Comparison of ENCODE assay signal across 9 cellular contexts in genomic region chr5:157342822-157343402, GRCh38.
DNase-seq lines count a peak whose midpoint lies in the region; ATAC-seq, FAIRE-seq and TF ChIP-seq lines count a peak whose summit lies in the region.
"Had no signal": no experiment of that assay in that cellular context is flagged by ENCODE, and none has a peak within 500 bp of the region (broad histone marks: within the 10 kb centered on the region; RNA-seq: fewer than 3 reads in every experiment).

No MANE protein-coding gene starts in this region.

- POLR2A ChIA-PET in T-cell (lab: Charles Lee), result no interaction called here

- H3K4me1 ChIP-seq in neural progenitor cell, result no peaks in the 10 kb centered on the region

- DNase-seq in AG10803 (ENCODE audit: low read depth) (peak; percentile 25), GM19239 (ENCODE audit: insufficient read length, low spot score) (peak; percentile 31), T-cell (peak in 11 of 34 experiments; percentile 8 to 27 (median 15)), dorsolateral prefrontal cortex (no peak), neural progenitor cell (ENCODE audit: low spot score) (peak; percentile 56)

- intact Hi-C loops in dorsolateral prefrontal cortex (cut with DNase I), result no loop called here

- CTCF ChIA-PET in T-cell (lab: Charles Lee), result interaction anchor here (0.8 to 2.1 kb wide), 8 partner anchors 8 to 400 kb away, joined by 3 to 11 read pairs (median 4); partner anchors contain the start of gene LSM11 (in 2 of the 2)

- H3K27ac ChIP-seq in dorsolateral prefrontal cortex (peak overlapping the region in 41 of 59 donors; percentile 17 to 93 (median 78)), neural progenitor cell (no peak overlapping the region)
- H3K27ac ChIP-seq: epithelial cell of prostate had no signal

- no peak overlapping the region for H3K4me3 Mint-ChIP-seq in T-cell
- H3K4me3 Mint-ChIP-seq in neural progenitor cell, result no peak overlapping the region

- no peaks in the 10 kb centered on the region for H3K36me3 ChIP-seq in neural progenitor cell

- H3K4me3 ChIP-seq in AG10803 (ENCODE audit: low read length) (no peak overlapping the region), dorsolateral prefrontal cortex (no peak overlapping the region), neural progenitor cell (no peak overlapping the region)

- no peaks in the 10 kb centered on the region for H3K79me2 ChIP-seq in neural progenitor cell (ENCODE audit: low read depth)

- no peak overlapping the region for H2AFZ ChIP-seq in neural progenitor cell (replicated peaks)

- no peak overlapping the region for H3K9ac ChIP-seq in neural progenitor cell

- H4K20me1 ChIP-seq in neural progenitor cell (ENCODE audit: low read depth), result no peaks in the 10 kb centered on the region

- H3K27me3 ChIP-seq in dorsolateral prefrontal cortex (no peaks in the 10 kb centered on the region), neural progenitor cell (no peaks in the 10 kb centered on the region)

- H3K9me3 Mint-ChIP-seq in T-cell (no peaks in the 10 kb centered on the region), neural progenitor cell (no peaks in the 10 kb centered on the region)

- H3K36me3 Mint-ChIP-seq in T-cell, result peaks cover 59% of the 10 kb centered on the region
- H3K36me3 Mint-ChIP-seq in neural progenitor cell, result peaks cover 24% of the 10 kb centered on the region

- H3K27ac Mint-ChIP-seq in T-cell (peak overlapping the region; percentile 11 to 34), neural progenitor cell (no peak overlapping the region)

- TF ChIP-seq CTCF in AG10803 (conservative IDR thresholded peaks at IDR 0.05; ENCODE audit: low read length) (peak; percentile 61), dorsolateral prefrontal cortex (IDR thresholded peaks at IDR 0.05 in 54 of 56, conservative IDR thresholded peaks at IDR 0.05 in 2 of 56; ENCODE audit: low read depth in 1 of 56, partially characterized antibody in 56 of 56) (peak in 49 of 56 donors; percentile 13 to 57 (median 38)), neural progenitor cell (IDR thresholded peaks at IDR 0.05) (peak; percentile 63)

- peaks cover 28 to 36% (median 30%) of the 10 kb centered on the region in 3 donors for H3K4me1 Mint-ChIP-seq in T-cell
- peaks cover 30% of the 10 kb centered on the region for H3K4me1 Mint-ChIP-seq in neural progenitor cell

- H3K9me3 ChIP-seq in neural progenitor cell (ENCODE audit: low read depth), result no peaks in the 10 kb centered on the region

- H3K27me3 Mint-ChIP-seq in T-cell (no peaks in the 10 kb centered on the region), neural progenitor cell (ENCODE audit: insufficient read depth, low read depth) (peaks cover 2% of the 10 kb centered on the region)

- FAIRE-seq in GM19239 (lab: Jason Lieb, UNC), result no peak

- no peaks in the 10 kb centered on the region for H3F3A ChIP-seq in neural progenitor cell (ENCODE audit: low read depth)

- no peak overlapping the region for H3K4me2 ChIP-seq in neural progenitor cell

- ATAC-seq in T-cell (replicated peaks in 1 of 4), result peak in 2 of 4 experiments; percentile 36 to 55
- ATAC-seq in GM21447 (IDR thresholded peaks at IDR 0.05; ENCODE audit: unreplicated experiment), result no peak
- ATAC-seq in HG03280 (IDR thresholded peaks at IDR 0.05; ENCODE audit: unreplicated experiment), result no peak
- no peak for ATAC-seq in HG02678 (IDR thresholded peaks at IDR 0.05; ENCODE audit: unreplicated experiment)

Comparison
In these comparisons a context has a peak if more than half of its experiments do, and no peak if none do; other contexts are left out.
1. DNase-seq: peak in AG10803 (single experiment), GM19239 (single experiment) and neural progenitor cell (single experiment); none in dorsolateral prefrontal cortex (0 of 10).
2. Peak in every context shown above with its lines, with median percentiles within 50 percentile points of each other: CTCF ChIP-seq.